ENCODE assay signal across 29 cellular contexts in the genomic region with DNA sequence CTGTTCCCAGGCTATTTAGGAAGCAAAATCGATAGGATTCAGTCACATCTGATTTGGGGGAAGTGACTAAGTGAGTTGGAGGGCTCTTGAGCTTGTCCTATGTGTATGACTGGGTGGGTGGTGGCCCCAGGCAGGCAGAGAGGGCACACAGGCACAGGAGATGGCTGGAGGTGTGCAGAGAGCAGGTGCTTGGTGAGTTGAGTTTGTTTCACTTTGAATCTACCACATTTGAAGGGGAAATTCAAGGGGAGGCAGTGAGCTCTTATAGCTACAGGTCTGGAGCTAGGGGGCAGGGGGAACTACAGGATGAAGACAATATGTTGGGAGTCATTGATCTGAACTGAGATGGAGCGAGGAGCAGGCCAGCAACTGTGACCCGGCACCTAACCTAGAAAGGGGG. TPM values are rescaled to one million over a fixed set of nuclear protein-coding genes. Genes with fewer than 3 reads are reported as not detected.
"Had no signal": no experiment of that assay in that cellular context is flagged by ENCODE, and none has a peak within 500 bp of the region (broad histone marks: within the 10 kb centered on the region; RNA-seq: fewer than 3 reads in every experiment).

No MANE protein-coding gene starts in this region.

- DNase-seq: activated B cell treated with CpG ODN at 0.5 μM for 24 hours; activated CD4-positive, alpha-beta T cell treated with anti-CD3 and anti-CD28 coated beads for 48 hours; activated CD4-positive, alpha-beta T cell treated with anti-CD3 and anti-CD28 coated beads, Interleukin-2, amount 50 U/mL, for 1 hour; activated CD4-positive, alpha-beta T cell treated with anti-CD3 and anti-CD28 coated beads, Interleukin-2, amount 50 U/mL, for 48 hours; activated CD8-positive, alpha-beta memory T cell treated with anti-CD3 and anti-CD28 coated beads for 24 hours; activated CD8-positive, alpha-beta T cell treated with anti-CD3 and anti-CD28 coated beads for 36 hours; activated effector memory CD4-positive, alpha-beta T cell treated with Interleukin-2 at 50 U/mL for 16 hours; activated gamma-delta T cell treated with Interleukin-2 at 50 U/mL for 16 hours; activated naive CD4-positive, alpha-beta T cell treated with anti-CD3 and anti-CD28 coated beads, Interleukin-2, amount 50 U/mL, for 16 hours; activated naive CD4-positive, alpha-beta T cell treated with Interleukin-2 at 50 U/mL for 16 hours; activated T-cell treated with anti-CD3 and anti-CD28 coated beads, Interleukin-2, amount 50 U/mL, for 4 hours; brain microvascular endothelial cell; dorsolateral prefrontal cortex; effector memory CD4-positive, alpha-beta T cell; endodermal cell; foreskin keratinocyte; gastrocnemius medialis; heart left ventricle; T-helper 17 cell; T1000; WERI-Rb-1 had no signal

- H3K9me3 ChIP-seq: gastrocnemius medialis, heart left ventricle had no signal

- H3K4me1 ChIP-seq: foreskin keratinocyte, gastrocnemius medialis, heart left ventricle had no signal

- H3K27ac ChIP-seq: brain microvascular endothelial cell, coronary artery, dorsolateral prefrontal cortex, foreskin keratinocyte, gastrocnemius medialis, heart left ventricle, WERI-Rb-1 had no signal

- H3K9me3 Mint-ChIP-seq: activated B cell treated with CpG ODN at 0.5 μM for 24 hours; activated CD8-positive, alpha-beta T cell treated with anti-CD3 and anti-CD28 coated beads for 36 hours; activated T-cell treated with anti-CD3 and anti-CD28 coated beads, Interleukin-2, amount 50 U/mL, for 4 hours; activated T-helper 17 cell treated with anti-CD3 and anti-CD28 coated beads, Interleukin-2, amount 50 U/mL, for 72 hours; dendritic cell treated with granulocyte-macrophage colony-stimulating factor and Interleukin-4, amounts not matched to agents 40 ng/mL and 50 ng/mL, for 4 days; endodermal cell; T-helper 2 cell treated with Interferon-gamma antibody and Interleukin-4, amounts not matched to agents 5 μg/mL and 100 μg/mL, for 36 hours had no signal

- ATAC-seq: activated CD4-positive, CD25-positive, alpha-beta regulatory T cell treated with anti-CD3 and anti-CD28 coated beads, Interleukin-2, amount 50 U/mL, for 24 hours; activated CD8-positive, alpha-beta T cell treated with anti-CD3 and anti-CD28 coated beads for 36 hours; activated T-cell treated with anti-CD3 and anti-CD28 coated beads, Interleukin-2, amount 50 U/mL, for 4 hours; activated T-helper 17 cell treated with anti-CD3 and anti-CD28 coated beads, Interleukin-2, amount 50 U/mL, for 72 hours; esophagus mucosa; foreskin keratinocyte; gastrocnemius medialis; heart left ventricle; T-helper 17 cell had no signal

- H3K27me3 ChIP-seq: brain microvascular endothelial cell, foreskin keratinocyte, gastrocnemius medialis had no signal

- H3K36me3 ChIP-seq: brain microvascular endothelial cell, gastrocnemius medialis, heart left ventricle, WERI-Rb-1 had no signal

- H3K36me3 Mint-ChIP-seq: activated naive CD8-positive, alpha-beta T cell had no signal

- H3K4me3 ChIP-seq: coronary artery, dorsolateral prefrontal cortex, gastrocnemius medialis, heart left ventricle had no signal

- H3K27ac Mint-ChIP-seq: activated B cell treated with CpG ODN at 0.5 μM for 24 hours; activated CD8-positive, alpha-beta T cell treated with anti-CD3 and anti-CD28 coated beads for 36 hours; activated naive CD8-positive, alpha-beta T cell; activated T-helper 17 cell treated with anti-CD3 and anti-CD28 coated beads, Interleukin-2, amount 50 U/mL, for 72 hours; dendritic cell treated with granulocyte-macrophage colony-stimulating factor and Interleukin-4, amounts not matched to agents 40 ng/mL and 50 ng/mL, for 4 days; endodermal cell; T-helper 17 cell; T-helper 2 cell treated with Interferon-gamma antibody and Interleukin-4, amounts not matched to agents 5 μg/mL and 100 μg/mL, for 36 hours had no signal

- H3K4me3 Mint-ChIP-seq: activated B cell treated with CpG ODN at 0.5 μM for 24 hours; activated CD8-positive, alpha-beta T cell treated with anti-CD3 and anti-CD28 coated beads for 36 hours; activated naive CD8-positive, alpha-beta T cell; activated T-cell treated with anti-CD3 and anti-CD28 coated beads, Interleukin-2, amount 50 U/mL, for 4 hours; activated T-helper 17 cell treated with anti-CD3 and anti-CD28 coated beads, Interleukin-2, amount 50 U/mL, for 72 hours; central memory CD8-positive, alpha-beta T cell; dendritic cell treated with granulocyte-macrophage colony-stimulating factor and Interleukin-4, amounts not matched to agents 40 ng/mL and 50 ng/mL, for 4 days; endodermal cell; T-helper 17 cell; T-helper 2 cell treated with Interferon-gamma antibody and Interleukin-4, amounts not matched to agents 5 μg/mL and 100 μg/mL, for 36 hours had no signal

- H3K27me3 Mint-ChIP-seq: activated CD8-positive, alpha-beta T cell treated with anti-CD3 and anti-CD28 coated beads for 36 hours; central memory CD8-positive, alpha-beta T cell; T-helper 17 cell had no signal

- H3K4me1 Mint-ChIP-seq: activated B cell treated with CpG ODN at 0.5 μM for 24 hours; activated T-helper 17 cell treated with anti-CD3 and anti-CD28 coated beads, Interleukin-2, amount 50 U/mL, for 72 hours; central memory CD8-positive, alpha-beta T cell; T-helper 17 cell had no signal

RNA-seq across cellular contexts. Expression of a gene that starts 42.5 kb away (rescaled TPM):
- total RNA-seq: activated B cell treated with CpG ODN at 0.5 μM for 24 hours; activated CD8-positive, alpha-beta T cell treated with anti-CD3 and anti-CD28 coated beads for 36 hours; activated T-cell treated with anti-CD3 and anti-CD28 coated beads, Interleukin-2, amount 50 U/mL, for 4 hours; activated T-helper 17 cell treated with anti-CD3 and anti-CD28 coated beads, Interleukin-2, amount 50 U/mL, for 72 hours; foreskin keratinocyte; T-helper 17 cell had no signal
